ENCODE assay signal across 13 cellular contexts in the genomic region with DNA sequence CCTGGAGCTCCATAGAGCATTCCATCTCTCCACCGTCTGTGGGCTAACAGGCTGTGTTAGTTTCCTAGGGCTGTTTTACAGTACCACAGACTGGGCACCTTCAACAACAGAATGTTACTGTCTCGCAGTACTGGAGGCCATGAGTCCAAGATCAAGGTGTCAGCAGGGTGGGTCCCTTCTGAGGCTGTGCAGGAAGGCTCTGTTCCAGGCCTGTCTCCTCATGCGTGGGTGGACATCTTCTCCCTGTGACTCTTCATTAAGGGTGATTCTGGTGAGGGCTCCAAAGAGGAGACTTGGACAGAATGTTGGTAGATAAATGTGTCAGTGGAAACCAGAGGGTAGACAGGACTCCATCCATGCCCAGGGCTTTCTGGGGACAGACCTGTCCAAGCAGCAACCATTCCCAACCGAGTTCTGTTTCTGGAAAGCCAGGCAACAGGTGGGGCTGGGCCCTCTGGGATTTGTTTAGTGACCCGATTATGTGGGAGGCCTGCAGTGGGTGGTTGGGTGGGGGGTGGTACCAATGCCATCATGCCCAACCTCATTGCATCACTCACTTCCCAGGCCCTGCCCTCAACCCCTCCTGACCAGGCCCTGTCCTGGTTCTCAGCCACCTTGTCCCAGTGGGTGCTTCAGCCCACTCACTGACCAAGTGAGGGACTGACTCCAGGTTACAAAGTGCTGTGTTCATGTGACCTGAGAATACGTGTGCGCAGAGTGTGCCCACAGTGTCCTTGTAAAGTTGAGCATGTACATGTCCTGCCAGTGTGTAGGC. TPM values are rescaled to one million over a fixed set of nuclear protein-coding genes. Genes with fewer than 3 reads are reported as not detected.
DNase-seq lines count a peak whose midpoint lies in the region; ATAC-seq, FAIRE-seq and TF ChIP-seq lines count a peak whose summit lies in the region.
"Not testable (repeated sequence)": the region's sequence is repeated elsewhere in the genome, so short reads cannot be mapped to it uniquely, and the experiment has no call there.
"Had no signal": no experiment of that assay in that cellular context is flagged by ENCODE, and none has a peak within 500 bp of the region (broad histone marks: within the 10 kb centered on the region; RNA-seq: fewer than 3 reads in every experiment).

No MANE protein-coding gene starts in this region.

- H3K79me2 ChIP-seq in astrocyte (ENCODE audit: insufficient read depth, low read length): not testable (repeated sequence)

- not testable (repeated sequence) for H4K8ac ChIP-seq in IMR-90 (ENCODE audit: low read depth in 2 of 2, low read length in 2 of 2)

- not testable (repeated sequence) for H4K91ac ChIP-seq in IMR-90 (ENCODE audit: insufficient read depth, low read depth, low read length)

- H3K27me3 ChIP-seq in CD8-positive, alpha-beta memory T cell (ENCODE audit: insufficient read depth, low read length, poor library complexity, severe bottlenecking); astrocyte (ENCODE audit: insufficient read depth, low read length): not testable (repeated sequence)
- H3K27me3 ChIP-seq in IMR-90 (ENCODE audit: control insufficient read depth, insufficient read depth, low read length): peaks cover 18% of the 10 kb centered on the region
- peaks cover 0 to 51% (median 26%) of the 10 kb centered on the region in 7 donors for H3K27me3 ChIP-seq in spleen (replicated peaks in 1 of 7)

- not testable (repeated sequence) for H3K14ac ChIP-seq in IMR-90 (replicated peaks; ENCODE audit: low read depth, low read length)

- WGBS in IMR-90 (ENCODE audit: extremely low coverage in 2 of 2, insufficient read length in 1 of 2), 2 experiments: 88% methylated on average over 5 of the region's 7 CpGs; no CpG with 5 or more reads in 1 of the 2 experiments
- 72 to 81% (median 78%) methylated on average over 7 of the region's 7 CpGs for WGBS in spleen, 5 donors

- H2BK5ac ChIP-seq in IMR-90 (ENCODE audit: low read depth, low read length, poor library complexity, severe bottlenecking): not testable (repeated sequence)

- peak overlapping the region; percentile 67 to 99 (median 95) for H3K4me3 Mint-ChIP-seq in CD8-positive, alpha-beta memory T cell
- H3K4me3 Mint-ChIP-seq in astrocyte (ENCODE audit: unreplicated experiment) (peak overlapping the region; percentile 77), immature natural killer cell (peak overlapping the region; percentile 61 to 92 (median 85)), nephron (peak overlapping the region; percentile 84 to 88 (median 88))

- not testable (repeated sequence) for FAIRE-seq in astrocyte (lab: Jason Lieb, UNC)

- H3K9me3 ChIP-seq in CD8-positive, alpha-beta memory T cell (ENCODE audit: low read length); IMR-90 (ENCODE audit: control insufficient read depth, insufficient read depth, low read length); astrocyte (ENCODE audit: insufficient read depth, low read depth, low read length); spleen: not testable (repeated sequence)

- H4K5ac ChIP-seq in IMR-90 (ENCODE audit: low read depth, low read length): not testable (repeated sequence)

- POLR2A ChIA-PET in CD8-positive, alpha-beta memory T cell (lab: Charles Lee): interaction anchor here (1.0 to 4.6 kb wide), 2 partner anchors 11 to 13 kb away, joined by 3 to 130 read pairs; partner anchors contain the start of genes CCL3L1 and CCL3L3
- POLR2A ChIA-PET in IMR-90 (lab: Charles Lee; ENCODE audit: unreplicated experiment): not testable (repeated sequence)

- H3K23ac ChIP-seq in IMR-90 (ENCODE audit: low read depth, low read length): 0 out of 2 replicates have a peak overlapping the region, but pooled peaks have one; percentile 33

- not testable (repeated sequence) for H3K4me2 ChIP-seq in IMR-90 (ENCODE audit: low read depth, low read length); astrocyte (ENCODE audit: low read length)

- not testable (repeated sequence) for H2AK9ac ChIP-seq in IMR-90 (replicated peaks; ENCODE audit: low read depth, low read length, poor library complexity)

- CTCF ChIA-PET in CD8-positive, alpha-beta memory T cell (lab: Charles Lee): interaction anchor here (1.1 to 2.0 kb wide), 3 partner anchors 11 to 301 kb away, joined by 3 to 9 read pairs (median 4); no protein-coding TSS in a partner anchor
- CTCF ChIA-PET in IMR-90 (lab: Yijun Ruan, JAX): not testable (repeated sequence)

- H3K36me3 Mint-ChIP-seq in CD8-positive, alpha-beta memory T cell: peaks cover 0 to 39% (median 0%) of the 10 kb centered on the region in 3 donors
- H3K36me3 Mint-ChIP-seq in astrocyte (ENCODE audit: low read depth, unreplicated experiment); nephron (ENCODE audit: low read depth): not testable (repeated sequence)
- H3K36me3 Mint-ChIP-seq in immature natural killer cell: peaks cover 0 to 23% (median 9%) of the 10 kb centered on the region in 3 donors

- not testable (repeated sequence) for H2BK120ac ChIP-seq in IMR-90 (ENCODE audit: low read depth, low read length)

- H3K27ac ChIP-seq in CD8-positive, alpha-beta memory T cell (ENCODE audit: low read depth, low read length); IMR-90 (ENCODE audit: insufficient read depth, low read length); astrocyte (ENCODE audit: low read depth, low read length): not testable (repeated sequence)
- peak overlapping the region in 1 of 8 donors; percentile 91 for H3K27ac ChIP-seq in spleen

- not testable (repeated sequence) for TF ChIP-seq CTCF in IMR-90 (conservative IDR thresholded peaks at IDR 0.05; ENCODE audit: low read depth, low read length); astrocyte (IDR thresholded peaks at IDR 0.05; ENCODE audit: insufficient read depth, low read depth, low read length); nephron (IDR thresholded peaks at IDR 0.05; ENCODE audit: unreplicated experiment in 3 of 3); spleen (IDR thresholded peaks at IDR 0.05 in 8 of 11, conservative IDR thresholded peaks at IDR 0.05 in 3 of 11)

- not testable (repeated sequence) for H2BK15ac ChIP-seq in IMR-90 (ENCODE audit: low read depth, low read length)

- not testable (repeated sequence) for BruUV-seq in IMR-90 (replicated peaks; lab: Mats Ljungman, UMichigan)

- not testable (repeated sequence) for H3K9me3 Mint-ChIP-seq in CD8-positive, alpha-beta memory T cell; astrocyte (ENCODE audit: unreplicated experiment); immature natural killer cell; nephron

- H3K4me1 Mint-ChIP-seq in CD8-positive, alpha-beta memory T cell: peaks cover 9 to 36% (median 34%) of the 10 kb centered on the region in 3 donors
- not testable (repeated sequence) for H3K4me1 Mint-ChIP-seq in astrocyte (ENCODE audit: low read depth, unreplicated experiment); nephron
- H3K4me1 Mint-ChIP-seq in immature natural killer cell: peaks cover 13 to 37% of the 10 kb centered on the region in 2 donors

- not testable (repeated sequence) for TF ChIP-seq POLR2A in IMR-90 (IDR thresholded peaks at IDR 0.05; ENCODE audit: low read depth, low read length); spleen (IDR thresholded peaks at IDR 0.05)

- ATAC-seq in IMR-90 (ENCODE audit: low read depth): not testable (repeated sequence)

- dilution Hi-C loops in IMR-90 (cut with HindIII; ENCODE audit: low sequenced_read_pairs, unreplicated experiment): not testable (repeated sequence)

- not testable (repeated sequence) for H2AFZ ChIP-seq in IMR-90 (replicated peaks; ENCODE audit: low read length, poor library complexity); astrocyte (ENCODE audit: low read depth, low read length)

- not testable (repeated sequence) for TF ChIP-seq RAD21 in IMR-90 (IDR thresholded peaks at IDR 0.05; ENCODE audit: low read length)

- intact Hi-C loops in IMR-90 (cut with micrococcal nuclease); spleen (cut with DNase I; ENCODE audit: low total_unique reads): not testable (repeated sequence)

- in situ Hi-C loops in IMR-90 (cut with MboI; ENCODE audit: low sequenced_read_pairs): not testable (repeated sequence)

- H4K20me1 ChIP-seq in IMR-90 (ENCODE audit: insufficient read depth, low read length); astrocyte (ENCODE audit: insufficient read depth, low read length): not testable (repeated sequence)

- not testable (repeated sequence) for H3K4me1 ChIP-seq in CD8-positive, alpha-beta memory T cell (ENCODE audit: insufficient read depth, low read length); IMR-90 (ENCODE audit: control insufficient read depth, insufficient read depth, low read length)
- H3K4me1 ChIP-seq in astrocyte (ENCODE audit: insufficient read depth, low read length) (peaks cover 11% of the 10 kb centered on the region), spleen (peaks cover 4 to 32% (median 16%) of the 10 kb centered on the region in 6 donors)

- not testable (repeated sequence) for H3K9ac ChIP-seq in IMR-90 (ENCODE audit: low read depth, low read length); astrocyte (ENCODE audit: low read length)

- not testable (repeated sequence) for H3K56ac ChIP-seq in IMR-90 (ENCODE audit: extremely low read depth, insufficient read depth, low read length)

- H3K79me1 ChIP-seq in IMR-90 (ENCODE audit: low read depth in 1 of 2, low read length in 2 of 2): not testable (repeated sequence)

- DNase-seq in CD8-positive, alpha-beta memory T cell; IMR-90; astrocyte (ENCODE audit: low read depth); immature natural killer cell: not testable (repeated sequence)
- DNase-seq in ecto neural progenitor cell (ENCODE audit: low spot score) (peak; percentile 50), spleen (peak; percentile 70)

- not testable (repeated sequence) for H2AK5ac ChIP-seq in IMR-90 (ENCODE audit: low read depth, low read length)

- H3K27me3 Mint-ChIP-seq in CD8-positive, alpha-beta memory T cell: peaks cover 0 to 34% of the 10 kb centered on the region in 2 donors
- H3K27me3 Mint-ChIP-seq in astrocyte (ENCODE audit: low read depth, unreplicated experiment) (peaks cover 44% of the 10 kb centered on the region), nephron (ENCODE audit: low read depth) (peaks cover 60% of the 10 kb centered on the region)
- not testable (repeated sequence) for H3K27me3 Mint-ChIP-seq in immature natural killer cell (ENCODE audit: low read depth in 3 of 3)

- H3K27ac Mint-ChIP-seq in CD8-positive, alpha-beta memory T cell: peak overlapping the region in 7 of 8 donors; percentile 73 to 97 (median 90)
- not testable (repeated sequence) for H3K27ac Mint-ChIP-seq in astrocyte (ENCODE audit: unreplicated experiment); nephron
- peak overlapping the region; percentile 6 to 96 (median 80) for H3K27ac Mint-ChIP-seq in immature natural killer cell

- H3K18ac ChIP-seq in IMR-90 (ENCODE audit: low read depth, low read length): not testable (repeated sequence)

- H3K36me3 ChIP-seq in CD8-positive, alpha-beta memory T cell (ENCODE audit: insufficient read depth, low read length); IMR-90 (ENCODE audit: control insufficient read depth, insufficient read depth, low read length); astrocyte (ENCODE audit: insufficient read depth, low read length); spleen: not testable (repeated sequence)

- not testable (repeated sequence) for H2BK20ac ChIP-seq in IMR-90 (ENCODE audit: low read depth, low read length)

- not testable (repeated sequence) for H3K4ac ChIP-seq in IMR-90 (ENCODE audit: low read depth, low read length)

- not testable (repeated sequence) for H3K4me3 ChIP-seq in CD8-positive, alpha-beta memory T cell (ENCODE audit: low read length); IMR-90 (ENCODE audit: insufficient read depth, low read depth, low read length); astrocyte (ENCODE audit: insufficient read depth, low read depth, low read length); spleen

- H3K9me1 ChIP-seq in IMR-90 (ENCODE audit: insufficient read depth, low read length): not testable (repeated sequence)

RNA-seq across cellular contexts. Expression of gene TBC1D3B, which starts 5.2 kb away (rescaled TPM):
- total RNA-seq in CD8-positive, alpha-beta memory T cell: 1 to 10 TPM; 3.3 to 4.4 TPM
- polyA plus RNA-seq in CD8-positive, alpha-beta memory T cell: 0.49 TPM
- total RNA-seq in IMR-90 (2012; rRNA removed) (not detected in 2 replicates), astrocyte (6.3 and 9.8 TPM in 2 replicates), spleen (10 to 100 TPM in 4 of 7 donors, 1 to 10 TPM in 2, not detected in 1; 4.3 to 13.5 (median 11.3) TPM)
- polyA plus RNA-seq in IMR-90 (2012; rRNA removed) (0.94 and 1.6 TPM in 2 replicates), immature natural killer cell (not detected), spleen (1 to 10 TPM; 1.3 to 4.3 (median 3.3) TPM)
- not detected in 2 replicates for polyA plus RNA-seq in IMR-90 (2012; cell fraction: cytosol; rRNA removed)
- 5.6 and 9.0 TPM in 2 replicates for polyA plus RNA-seq in IMR-90 (2012; cell fraction: nucleus; rRNA removed; ENCODE audit: low replicate concordance)
- polyA plus RNA-seq: CD14-positive monocyte had no signal

RNA-seq across cellular contexts. Expression of gene CCL3L1, which starts 15.0 kb away (rescaled TPM):
- 100 to 1,000 TPM; 138 to 164 TPM for total RNA-seq in CD8-positive, alpha-beta memory T cell
- 2.9 TPM for polyA plus RNA-seq in CD8-positive, alpha-beta memory T cell
- total RNA-seq in IMR-90 (2012; rRNA removed) (not detected in 2 replicates), astrocyte (1.7 and 2.2 TPM in 2 replicates), spleen (1 to 10 TPM in 5 of 7 donors, under 1 TPM in 1, not detected in 1; 0.51 to 8.2 (median 3.7) TPM)
- polyA plus RNA-seq in IMR-90 (2012; rRNA removed) (not detected in 2 replicates), immature natural killer cell (10 to 100 TPM in 1 of 3 donors, 1 to 10 TPM in 2; 1.0 to 39.5 (median 2.9) TPM), spleen (1 to 10 TPM in 2 of 3 donors, under 1 TPM in 1; 0.93 to 2.0 (median 1.1) TPM)
- not detected in 2 replicates for polyA plus RNA-seq in IMR-90 (2012; cell fraction: cytosol; rRNA removed)
- polyA plus RNA-seq in IMR-90 (2012; cell fraction: nucleus; rRNA removed; ENCODE audit: low replicate concordance): not detected in 2 replicates
- total RNA-seq: LHCN-M2, NCI-H460, Right ventricle myocardium inferior, SJSA1 had no signal

RNA-seq across cellular contexts. Expression of gene CCL4L2, which starts 29.3 kb away (rescaled TPM):
- 100 to 1,000 TPM; 519 to 562 TPM for total RNA-seq in CD8-positive, alpha-beta memory T cell
- polyA plus RNA-seq in CD8-positive, alpha-beta memory T cell: 4.9 TPM
- total RNA-seq in IMR-90 (2012; rRNA removed) (not detected in 2 replicates), astrocyte (48.9 TPM in 2 replicates), spleen (10 to 100 TPM in 3 of 7 donors, 1 to 10 TPM in 3, not detected in 1; 6.4 to 22.2 (median 14.9) TPM)
- polyA plus RNA-seq in IMR-90 (2012; rRNA removed) (not detected in 2 replicates), immature natural killer cell (100 to 1,000 TPM in 1 of 3 donors, 10 to 100 TPM in 2; 30.5 to 129 (median 54.3) TPM), spleen (1 to 10 TPM; 2.3 to 8.5 (median 3.5) TPM)
- not detected in 2 replicates for polyA plus RNA-seq in IMR-90 (2012; cell fraction: cytosol; rRNA removed)
- not detected in 2 replicates for polyA plus RNA-seq in IMR-90 (2012; cell fraction: nucleus; rRNA removed; ENCODE audit: low replicate concordance)
- total RNA-seq: HFFc6, LHCN-M2, NCI-H460, Right ventricle myocardium inferior, SJSA1 had no signal

Comparison
In these comparisons a context has a peak if more than half of its experiments do, and no peak if none do; other contexts are left out.
1. RNA of gene CCL3L1, which starts 15.0 kb away (total RNA-seq): 138 to 164 TPM in CD8-positive, alpha-beta memory T cell; 0.51 to 8.2 TPM in spleen, 1.7 to 2.2 TPM in astrocyte and not detected in IMR-90; every median in the first group is over 10 times any median in the second.
2. Peak in every context shown above with its lines, with median percentiles within 50 percentile points of each other: H3K4me3 Mint-ChIP-seq.